Comparison of ENCODE assay signal across 9 cellular contexts in the genomic region with DNA sequence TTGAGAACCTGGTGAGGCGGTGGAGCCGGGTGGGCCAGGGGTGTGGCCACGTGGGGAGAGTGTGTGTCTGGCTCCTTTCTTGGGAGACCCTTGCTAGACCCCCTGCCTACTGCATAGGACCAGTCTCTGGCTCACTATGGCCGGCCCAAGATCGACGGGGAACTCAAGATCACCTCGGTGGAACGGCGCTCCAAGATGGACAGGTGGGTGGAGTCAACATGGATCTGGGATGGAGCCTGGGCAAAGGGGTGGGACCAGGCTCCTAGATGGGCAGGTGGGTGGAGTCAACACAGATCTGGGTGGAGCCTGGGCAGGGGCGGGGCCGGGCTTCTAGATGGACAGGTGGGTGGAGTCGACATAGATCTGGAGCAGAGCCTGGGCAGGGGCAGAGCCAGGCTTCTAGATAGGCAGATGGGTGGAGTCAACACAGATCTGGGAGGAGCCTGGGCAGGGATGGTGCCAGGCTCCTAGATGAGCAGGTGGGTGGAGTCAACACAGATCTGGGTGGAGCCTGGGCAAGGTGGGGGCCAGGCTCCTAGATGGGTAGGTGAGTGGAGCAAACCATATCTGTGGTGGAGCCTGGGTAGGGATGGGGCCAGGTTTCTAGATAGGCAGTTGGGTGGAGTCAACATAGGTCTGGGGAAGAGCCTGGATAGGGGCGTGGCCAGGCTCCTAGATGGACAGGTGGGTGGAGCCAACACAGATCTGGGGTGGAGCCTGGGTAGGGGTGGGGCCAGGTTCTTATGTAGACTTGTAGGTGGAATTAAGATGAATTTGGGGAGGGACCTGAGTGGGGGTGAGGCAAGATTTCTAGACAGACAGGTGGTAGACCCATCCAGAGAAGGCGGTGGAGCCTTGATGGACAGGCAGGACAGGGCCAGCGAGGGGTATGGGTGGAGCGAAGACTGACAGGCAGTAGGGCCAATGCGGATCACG. TPM values are rescaled to one million over a fixed set of nuclear protein-coding genes. Genes with fewer than 3 reads are reported as not detected.
DNase-seq lines count a peak whose midpoint lies in the region; ATAC-seq and TF ChIP-seq lines count a peak whose summit lies in the region.
"Had no signal": no experiment of that assay in that cellular context is flagged by ENCODE, and none has a peak within 500 bp of the region (broad histone marks: within the 10 kb centered on the region; RNA-seq: fewer than 3 reads in every experiment).

No MANE protein-coding gene starts in this region.

- no peaks in the 10 kb centered on the region for H3K27me3 Mint-ChIP-seq in activated naive CD8-positive, alpha-beta T cell treated with anti-CD3 and anti-CD28 coated beads for 36 hours

- H3K36me3 Mint-ChIP-seq in activated naive CD8-positive, alpha-beta T cell treated with anti-CD3 and anti-CD28 coated beads for 36 hours, result peaks cover 60% of the 10 kb centered on the region

- intact Hi-C loops in esophagus muscularis mucosa (cut with DNase I) (no loop called here), uterus (cut with DNase I; ENCODE audit: low total_unique reads) (no loop called here)

- 68% methylated on average over 18 of the region's 18 CpGs for WGBS in esophagus muscularis mucosa

- in situ Hi-C loops in GM13976 (cut with MboI; ENCODE audit: low sequenced_read_pairs, unreplicated experiment), result no loop called here

- H3K4me3 ChIP-seq in esophagus muscularis mucosa (no peak overlapping the region), uterus (no peak overlapping the region)
- H3K4me3 ChIP-seq: cardiac muscle cell had no signal

- DNase-seq in GM13976 (ENCODE audit: low spot score) (peak; percentile 72), NCI-H2029 treated with DMSO at 0.1 percent for 48 hours (lab: John Stamatoyannopoulos, UW) (peak; percentile 81), esophagus muscularis mucosa (ENCODE audit: extremely low spot score) (no peak), uterus (no peak), ecto neural progenitor cell (ENCODE audit: low spot score) (no peak)
- DNase-seq in activated naive CD8-positive, alpha-beta T cell treated with anti-CD3 and anti-CD28 coated beads for 36 hours, result peak; percentile 63
- DNase-seq in stimulated activated CD4-positive, alpha-beta T cell treated with anti-CD3 and anti-CD28 coated beads, Interleukin-15, amount 100 ng/mL, for 24 hours, result peak; percentile 64

- TF ChIP-seq EP300 in esophagus muscularis mucosa (IDR thresholded peaks at IDR 0.05), result no peak

- H3K9me3 Mint-ChIP-seq in activated naive CD8-positive, alpha-beta T cell treated with anti-CD3 and anti-CD28 coated beads for 36 hours, result no peaks in the 10 kb centered on the region

- H3K27ac Mint-ChIP-seq in activated naive CD8-positive, alpha-beta T cell treated with anti-CD3 and anti-CD28 coated beads for 36 hours, result peak overlapping the region; percentile 17

- TF ChIP-seq POLR2A in esophagus muscularis mucosa (IDR thresholded peaks at IDR 0.05; ENCODE audit: low read depth) (no peak), uterus (IDR thresholded peaks at IDR 0.05) (no peak)

- H3K4me3 Mint-ChIP-seq in activated naive CD8-positive, alpha-beta T cell treated with anti-CD3 and anti-CD28 coated beads for 36 hours, result no peak overlapping the region

- H3K27me3 ChIP-seq in esophagus muscularis mucosa (peaks cover 0 to 54% (median 3%) of the 10 kb centered on the region in 4 donors), uterus (no peaks in the 10 kb centered on the region)
- H3K27me3 ChIP-seq: cardiac muscle cell had no signal

- H3K4me1 ChIP-seq in esophagus muscularis mucosa (no peaks in the 10 kb centered on the region), uterus (no peaks in the 10 kb centered on the region)

- no peak overlapping the region for H3K27ac ChIP-seq in esophagus muscularis mucosa (replicated peaks in 1 of 4)
- H3K27ac ChIP-seq in uterus, result no peak overlapping the region
- H3K27ac ChIP-seq: cardiac muscle cell had no signal

- ATAC-seq in GM19035 (IDR thresholded peaks at IDR 0.05; ENCODE audit: unreplicated experiment), result no peak

- no peaks in the 10 kb centered on the region for H3K36me3 ChIP-seq in esophagus muscularis mucosa
- H3K36me3 ChIP-seq in uterus, result no peaks in the 10 kb centered on the region
- H3K36me3 ChIP-seq: cardiac muscle cell had no signal

- H3K9me3 ChIP-seq in esophagus muscularis mucosa (no peaks in the 10 kb centered on the region), uterus (no peaks in the 10 kb centered on the region)

- no peak for TF ChIP-seq CTCF in GM13976 (IDR thresholded peaks at IDR 0.05; ENCODE audit: borderline replicate concordance, control extremely low read depth, extremely low read depth, insufficient read depth, missing control alignments)
- no peak for TF ChIP-seq CTCF in esophagus muscularis mucosa (IDR thresholded peaks at IDR 0.05)
- no peak for TF ChIP-seq CTCF in uterus (IDR thresholded peaks at IDR 0.05)

- peaks cover 3% of the 10 kb centered on the region for H3K4me1 Mint-ChIP-seq in activated naive CD8-positive, alpha-beta T cell treated with anti-CD3 and anti-CD28 coated beads for 36 hours

RNA-seq across cellular contexts. Expression of gene VAV1, which starts 56.5 kb away (rescaled TPM):
- total RNA-seq in activated naive CD8-positive, alpha-beta T cell treated with anti-CD3 and anti-CD28 coated beads for 36 hours, result 10 to 100 TPM; 65.2 to 65.7 TPM
- 1 to 10 TPM; 2.9 to 8.0 (median 4.1) TPM for total RNA-seq in esophagus muscularis mucosa
- 1 to 10 TPM in 3 of 4 donors, under 1 TPM in 1; 0.29 to 7.9 (median 4.6) TPM for total RNA-seq in uterus
- total RNA-seq: cardiac muscle cell had no signal

RNA-seq across cellular contexts. Expression of gene ADGRE1, which starts 58.4 kb away (rescaled TPM):
- total RNA-seq in activated naive CD8-positive, alpha-beta T cell treated with anti-CD3 and anti-CD28 coated beads for 36 hours, result 1 to 10 TPM in 1 of 2 experiments, under 1 TPM in 1; 0.88 to 1.3 TPM
- under 1 TPM in 2 of 4 donors, not detected in 2; 0.17 to 0.33 TPM for total RNA-seq in esophagus muscularis mucosa
- total RNA-seq in uterus, result 1 to 10 TPM in 1 of 4 donors, under 1 TPM in 1, not detected in 2; 0.21 to 1.0 TPM
- total RNA-seq: cardiac muscle cell had no signal

Comparison
In these comparisons a context has a peak if more than half of its experiments do, and no peak if none do; other contexts are left out.
1. DNase-seq: peak in GM13976 (single experiment), NCI-H2029 treated with DMSO at 0.1 percent for 48 hours (single experiment), activated naive CD8-positive, alpha-beta T cell treated with anti-CD3 and anti-CD28 coated beads for 36 hours (single experiment) and stimulated activated CD4-positive, alpha-beta T cell treated with anti-CD3 and anti-CD28 coated beads, Interleukin-15, amount 100 ng/mL, for 24 hours (single experiment); none in esophagus muscularis mucosa (single experiment), uterus (0 of 2) and ecto neural progenitor cell (single experiment).
2. RNA of gene VAV1, which starts 56.5 kb away (total RNA-seq): 65.2 to 65.7 TPM in activated naive CD8-positive, alpha-beta T cell treated with anti-CD3 and anti-CD28 coated beads for 36 hours; 0.29 to 7.9 TPM in uterus and 2.9 to 8.0 TPM in esophagus muscularis mucosa; every median in the first group is over 4 times any median in the second.